In the genomic region with DNA sequence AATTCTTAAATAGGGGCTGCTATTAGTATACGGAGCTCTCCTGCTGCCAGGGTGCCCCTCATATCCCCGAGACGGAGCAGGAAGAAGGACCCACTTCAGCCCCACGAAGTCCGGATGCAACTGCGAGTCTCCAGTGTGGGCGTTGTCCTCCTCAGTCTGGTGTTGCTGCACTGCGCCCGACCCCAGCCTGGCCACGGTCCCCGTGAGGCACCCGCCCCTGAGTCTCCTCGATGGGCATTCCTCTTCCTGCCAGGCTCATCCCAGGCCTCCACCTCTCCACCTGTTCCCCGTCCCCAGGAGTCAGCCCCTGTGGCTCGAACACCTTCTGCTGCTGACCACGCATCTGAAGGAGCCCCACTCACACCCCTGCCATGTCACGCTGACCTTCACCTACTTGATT, we compare ENCODE assay signal across 14 cellular contexts.
DNase-seq lines count a peak whose midpoint lies in the region; ATAC-seq and TF ChIP-seq lines count a peak whose summit lies in the region.
"Had no signal": no experiment of that assay in that cellular context is flagged by ENCODE, and none has a peak within 500 bp of the region (broad histone marks: within the 10 kb centered on the region; RNA-seq: fewer than 3 reads in every experiment).

No MANE protein-coding gene starts in this region.

- H3K23ac ChIP-seq in H9 (ENCODE audit: insufficient read length, low read depth, low read length), result no peak overlapping the region

- peaks cover 5% of the 10 kb centered on the region; the same call in 1 of the 2 replicates for H3K4me1 ChIP-seq in H9 (ENCODE audit: insufficient read depth, low read length)
- H3K4me1 ChIP-seq: Caco-2 had no signal

- DNase-seq in H9, result peak; percentile 22
- no peak for DNase-seq in endothelial cell (ENCODE audit: low spot score)
- peak; percentile 72 for DNase-seq in mesenteric fat pad (ENCODE audit: low spot score)
- DNase-seq in activated naive CD8-positive, alpha-beta T cell treated with anti-CD3 and anti-CD28 coated beads, Interleukin-2, amount 50 U/mL, for 24 hours, result no peak
- no peak for DNase-seq in activated gamma-delta T cell (lab: John Stamatoyannopoulos, UW)
- DNase-seq: ACHN; CD4-positive, alpha-beta T cell; GDM1; HFFc6; KG1 had no signal

- H2BK5ac ChIP-seq in H9 (ENCODE audit: insufficient read length, low read length), result no peak overlapping the region

- no peak overlapping the region for H2AK5ac ChIP-seq in H9 (ENCODE audit: insufficient read length, low read length)

- no peak overlapping the region for H3K9ac ChIP-seq in H9 (ENCODE audit: extremely low read depth, insufficient read length, low read length)

- no peaks in the 10 kb centered on the region for H3K23me2 ChIP-seq in H9 (ENCODE audit: insufficient read length, low read depth, low read length, poor library complexity, severe bottlenecking)

- no peak overlapping the region for H3K14ac ChIP-seq in H9 (ENCODE audit: insufficient read depth, low read length)

- H3K4me2 ChIP-seq in H9 (ENCODE audit: insufficient read depth, insufficient read length, low read length), result no peak overlapping the region

- H3K79me2 ChIP-seq in H9 (ENCODE audit: insufficient read depth, low read length), result no peaks in the 10 kb centered on the region

- H2BK120ac ChIP-seq in H9 (ENCODE audit: low read depth, low read length, poor library complexity, severe bottlenecking), result no peak overlapping the region

- H3K18ac ChIP-seq in H9 (ENCODE audit: insufficient read length, low read depth, low read length), result no peak overlapping the region

- no peaks in the 10 kb centered on the region for H4K20me1 ChIP-seq in H9 (ENCODE audit: control insufficient read depth, insufficient read depth, insufficient read length)

- H3K9me3 Mint-ChIP-seq in H9, result no peaks in the 10 kb centered on the region; a peak in 3 of 5 replicates
- no peaks in the 10 kb centered on the region for H3K9me3 Mint-ChIP-seq in endothelial cell (ENCODE audit: unreplicated experiment)
- no peaks in the 10 kb centered on the region for H3K9me3 Mint-ChIP-seq in activated naive CD8-positive, alpha-beta T cell treated with anti-CD3 and anti-CD28 coated beads, Interleukin-2, amount 50 U/mL, for 24 hours
- H3K9me3 Mint-ChIP-seq: CD4-positive, alpha-beta T cell; IgD-negative memory B cell had no signal

- H3K79me1 ChIP-seq in H9 (ENCODE audit: insufficient read depth, low read depth, low read length, poor library complexity, severe bottlenecking), result no peaks in the 10 kb centered on the region

- H3K27me3 ChIP-seq in H9 (ENCODE audit: insufficient read depth, low read length), result no peaks in the 10 kb centered on the region

- no peak for TF ChIP-seq CTCF in H9 (conservative IDR thresholded peaks at IDR 0.05)
- no peak for TF ChIP-seq CTCF in endothelial cell (IDR thresholded peaks at IDR 0.05; ENCODE audit: unreplicated experiment)

- H3K4me1 Mint-ChIP-seq in H9 (peaks cover 22 to 33% of the 10 kb centered on the region in 2 experiments), endothelial cell (ENCODE audit: unreplicated experiment) (peaks cover 4% of the 10 kb centered on the region)
- no peaks in the 10 kb centered on the region for H3K4me1 Mint-ChIP-seq in activated naive CD8-positive, alpha-beta T cell treated with anti-CD3 and anti-CD28 coated beads, Interleukin-2, amount 50 U/mL, for 24 hours

- H3K36me3 Mint-ChIP-seq in H9 (ENCODE audit: insufficient read depth in 1 of 3, low read depth in 3 of 3) (peaks cover 0 to 3% (median 0%) of the 10 kb centered on the region in 3 experiments; a peak in 2 of 7 replicates), endothelial cell (ENCODE audit: low read depth, unreplicated experiment) (peaks cover 5% of the 10 kb centered on the region)
- H3K36me3 Mint-ChIP-seq in activated naive CD8-positive, alpha-beta T cell treated with anti-CD3 and anti-CD28 coated beads, Interleukin-2, amount 50 U/mL, for 24 hours (ENCODE audit: low read depth), result no peaks in the 10 kb centered on the region
- H3K36me3 Mint-ChIP-seq: IgD-negative memory B cell had no signal

- peaks cover 14% of the 10 kb centered on the region for H3K27me3 Mint-ChIP-seq in H9 (ENCODE audit: low read depth)
- peaks cover 5% of the 10 kb centered on the region for H3K27me3 Mint-ChIP-seq in endothelial cell (ENCODE audit: unreplicated experiment)
- peaks cover 14% of the 10 kb centered on the region for H3K27me3 Mint-ChIP-seq in activated naive CD8-positive, alpha-beta T cell treated with anti-CD3 and anti-CD28 coated beads, Interleukin-2, amount 50 U/mL, for 24 hours

- H3K27ac Mint-ChIP-seq in H9, result no peak overlapping the region
- peak overlapping the region; percentile 27 for H3K27ac Mint-ChIP-seq in endothelial cell (ENCODE audit: unreplicated experiment)
- H3K27ac Mint-ChIP-seq in activated naive CD8-positive, alpha-beta T cell treated with anti-CD3 and anti-CD28 coated beads, Interleukin-2, amount 50 U/mL, for 24 hours, result no peak overlapping the region
- H3K27ac Mint-ChIP-seq: CD4-positive, alpha-beta T cell; HFFc6; IgD-negative memory B cell had no signal

- peak overlapping the region in 1 of 2 experiments; percentile 22; a peak in 1 of 5 replicates for H3K4me3 Mint-ChIP-seq in H9
- peak overlapping the region; percentile 2 for H3K4me3 Mint-ChIP-seq in endothelial cell (ENCODE audit: unreplicated experiment)
- H3K4me3 Mint-ChIP-seq in activated naive CD8-positive, alpha-beta T cell treated with anti-CD3 and anti-CD28 coated beads, Interleukin-2, amount 50 U/mL, for 24 hours, result no peak overlapping the region
- H3K4me3 Mint-ChIP-seq: CD4-positive, alpha-beta T cell; HFFc6; IgD-negative memory B cell had no signal

- no peak overlapping the region for H2BK12ac ChIP-seq in H9 (ENCODE audit: insufficient read length, low read depth, low read length)

- H3T11ph ChIP-seq in H9 (ENCODE audit: low read length), result no peak overlapping the region

- H3K4ac ChIP-seq in H9 (ENCODE audit: low read depth, low read length), result no peak overlapping the region

- no peak overlapping the region for H4K8ac ChIP-seq in H9 (replicated peaks; ENCODE audit: insufficient read length, low read depth, low read length)

- no peak overlapping the region for H3K56ac ChIP-seq in H9 (ENCODE audit: insufficient read length, low read depth, low read length)

- H2BK20ac ChIP-seq in H9 (ENCODE audit: low read depth, low read length, poor library complexity, severe bottlenecking), result no peak overlapping the region

- H3K9me3 ChIP-seq in H9 (ENCODE audit: control insufficient read depth, low read depth, low read length), result no peaks in the 10 kb centered on the region
- H3K9me3 ChIP-seq: Caco-2 had no signal

- no peak overlapping the region for H3K27ac ChIP-seq in H9 (ENCODE audit: insufficient read length, low read depth, low read length)
- H3K27ac ChIP-seq: C4-2B had no signal

- WGBS in H9 (ENCODE audit: extremely low coverage, insufficient read length, low lambda C conversion rate), result no CpG with 5 or more reads among the region's 17 CpGs

- H2BK15ac ChIP-seq in H9 (ENCODE audit: low read depth, low read length), result no peak overlapping the region

- no peak overlapping the region for H2AFZ ChIP-seq in H9 (ENCODE audit: low read length)

- no peak for ATAC-seq in HG03045 (IDR thresholded peaks at IDR 0.05; ENCODE audit: unreplicated experiment)
- ATAC-seq in activated naive CD8-positive, alpha-beta T cell treated with anti-CD3 and anti-CD28 coated beads, Interleukin-2, amount 50 U/mL, for 24 hours, result no peak

- no peak overlapping the region for H4K5ac ChIP-seq in H9 (ENCODE audit: insufficient read length, low read depth, low read length)

- H4K91ac ChIP-seq in H9 (ENCODE audit: insufficient read length, low read depth, low read length), result no peak overlapping the region

Comparison
In these comparisons a context has a peak if more than half of its experiments do, and no peak if none do; other contexts are left out.
1. DNase-seq: peak in H9 (single experiment) and mesenteric fat pad (single experiment); none in endothelial cell (single experiment), activated naive CD8-positive, alpha-beta T cell treated with anti-CD3 and anti-CD28 coated beads, Interleukin-2, amount 50 U/mL, for 24 hours (single experiment) and activated gamma-delta T cell (single experiment).